6 cellular contexts compared by ENCODE assay signal in the genomic region with DNA sequence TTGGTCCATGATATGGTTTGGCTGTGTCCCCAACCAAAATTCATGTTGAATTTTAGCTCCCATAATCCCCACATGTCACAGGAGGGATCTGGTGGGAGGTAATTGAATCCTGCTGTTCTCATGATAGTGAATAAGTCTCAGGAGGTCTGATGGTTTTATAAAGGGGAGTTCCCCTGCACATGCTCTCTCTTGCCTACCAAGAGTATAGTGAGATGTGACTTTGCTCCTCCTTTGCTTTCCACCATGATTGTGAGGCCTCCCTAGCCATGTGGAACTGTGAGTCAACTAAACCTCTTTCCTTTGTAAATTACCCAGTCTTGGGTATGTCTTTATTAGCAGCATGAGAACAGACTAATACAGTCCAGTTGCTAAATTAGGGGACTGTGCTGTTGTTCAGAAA.
DNase-seq lines count a peak whose midpoint lies in the region; ATAC-seq, FAIRE-seq and TF ChIP-seq lines count a peak whose summit lies in the region.
"Not testable (repeated sequence)": the region's sequence is repeated elsewhere in the genome, so short reads cannot be mapped to it uniquely, and the experiment has no call there.

No MANE protein-coding gene starts in this region.

- not testable (repeated sequence) for H3K27me3 Mint-ChIP-seq in activated CD4-positive, alpha-beta T cell treated with anti-CD3 and anti-CD28 coated beads for 36 hours; activated T-helper 17 cell treated with anti-CD3 and anti-CD28 coated beads, Interleukin-2, amount 50 U/mL, for 72 hours

- CTCF ChIA-PET in activated CD4-positive, alpha-beta T cell treated with anti-CD3 and anti-CD28 coated beads for 36 hours (lab: Charles Lee) = interaction anchor here (0.9 to 1.0 kb wide), 2 partner anchors 96 to 113 kb away, joined by 3 read pairs; no protein-coding TSS in a partner anchor

- H3K4me3 Mint-ChIP-seq in activated CD4-positive, alpha-beta T cell treated with anti-CD3 and anti-CD28 coated beads for 36 hours; activated T-helper 17 cell treated with anti-CD3 and anti-CD28 coated beads, Interleukin-2, amount 50 U/mL, for 72 hours; stimulated activated effector memory CD8-positive, alpha-beta T cell treated with anti-CD3 and anti-CD28 coated beads, Interleukin-12 subunit alpha, Interleukin-12 subunit beta, amount 100 ng/mL, for 72 hours: not testable (repeated sequence)

- peaks cover 12% of the 10 kb centered on the region for H3K4me1 ChIP-seq in testis

- H3K27ac Mint-ChIP-seq in activated CD4-positive, alpha-beta T cell treated with anti-CD3 and anti-CD28 coated beads for 36 hours; activated T-helper 17 cell treated with anti-CD3 and anti-CD28 coated beads, Interleukin-2, amount 50 U/mL, for 72 hours; stimulated activated effector memory CD8-positive, alpha-beta T cell treated with anti-CD3 and anti-CD28 coated beads, Interleukin-12 subunit alpha, Interleukin-12 subunit beta, amount 100 ng/mL, for 72 hours: not testable (repeated sequence)

- TF ChIP-seq POLR2A in GM12892 (IDR thresholded peaks at IDR 0.05; ENCODE audit: low read depth, low read length); testis (IDR thresholded peaks at IDR 0.05): not testable (repeated sequence)

- not testable (repeated sequence) for H3K36me3 ChIP-seq in testis (ENCODE audit: low read depth, missing control alignments)

- ATAC-seq in activated CD4-positive, alpha-beta T cell treated with anti-CD3 and anti-CD28 coated beads for 36 hours = peak; percentile 55
- peak; percentile 77 for ATAC-seq in activated T-helper 17 cell treated with anti-CD3 and anti-CD28 coated beads, Interleukin-2, amount 50 U/mL, for 72 hours (replicated peaks)
- ATAC-seq in stimulated activated effector memory CD8-positive, alpha-beta T cell treated with anti-CD3 and anti-CD28 coated beads, Interleukin-12 subunit alpha, Interleukin-12 subunit beta, amount 100 ng/mL, for 72 hours = peak; percentile 42
- ATAC-seq in stimulated activated naive CD8-positive, alpha-beta T cell treated with anti-CD3 and anti-CD28 coated beads, Interleukin-15, Interleukin-2, amounts not matched to agents 100 U/mL and 50 U/mL, for 24 hours = peak; percentile 58

- H3K4me1 Mint-ChIP-seq in activated CD4-positive, alpha-beta T cell treated with anti-CD3 and anti-CD28 coated beads for 36 hours; activated T-helper 17 cell treated with anti-CD3 and anti-CD28 coated beads, Interleukin-2, amount 50 U/mL, for 72 hours; stimulated activated effector memory CD8-positive, alpha-beta T cell treated with anti-CD3 and anti-CD28 coated beads, Interleukin-12 subunit alpha, Interleukin-12 subunit beta, amount 100 ng/mL, for 72 hours: not testable (repeated sequence)

- FAIRE-seq in GM12892 (lab: Jason Lieb, UNC) = peak; percentile 33

- not testable (repeated sequence) for H3K9me3 Mint-ChIP-seq in activated CD4-positive, alpha-beta T cell treated with anti-CD3 and anti-CD28 coated beads for 36 hours (ENCODE audit: low read depth); activated T-helper 17 cell treated with anti-CD3 and anti-CD28 coated beads, Interleukin-2, amount 50 U/mL, for 72 hours; stimulated activated effector memory CD8-positive, alpha-beta T cell treated with anti-CD3 and anti-CD28 coated beads, Interleukin-12 subunit alpha, Interleukin-12 subunit beta, amount 100 ng/mL, for 72 hours

- not testable (repeated sequence) for H3K4me3 ChIP-seq in testis

- not testable (repeated sequence) for H3K27me3 ChIP-seq in testis

- not testable (repeated sequence) for H3K36me3 Mint-ChIP-seq in activated CD4-positive, alpha-beta T cell treated with anti-CD3 and anti-CD28 coated beads for 36 hours (ENCODE audit: low read depth); activated T-helper 17 cell treated with anti-CD3 and anti-CD28 coated beads, Interleukin-2, amount 50 U/mL, for 72 hours (ENCODE audit: low read depth); stimulated activated effector memory CD8-positive, alpha-beta T cell treated with anti-CD3 and anti-CD28 coated beads, Interleukin-12 subunit alpha, Interleukin-12 subunit beta, amount 100 ng/mL, for 72 hours

- TF ChIP-seq CTCF in testis (IDR thresholded peaks at IDR 0.05) = not testable (repeated sequence)

- DNase-seq in GM12892 (ENCODE audit: insufficient read length); activated CD4-positive, alpha-beta T cell treated with anti-CD3 and anti-CD28 coated beads for 36 hours; stimulated activated effector memory CD8-positive, alpha-beta T cell treated with anti-CD3 and anti-CD28 coated beads, Interleukin-12 subunit alpha, Interleukin-12 subunit beta, amount 100 ng/mL, for 72 hours (ENCODE audit: low spot score in 2 of 2); stimulated activated naive CD8-positive, alpha-beta T cell treated with anti-CD3 and anti-CD28 coated beads, Interleukin-15, Interleukin-2, amounts not matched to agents 100 U/mL and 50 U/mL, for 24 hours: not testable (repeated sequence)
- DNase-seq in testis = peak; percentile 1

- not testable (repeated sequence) for H3K27ac ChIP-seq in testis

- H3K9me3 ChIP-seq in testis = not testable (repeated sequence)

- intact Hi-C loops in activated CD4-positive, alpha-beta T cell treated with anti-CD3 and anti-CD28 coated beads for 36 hours (cut with DNase I, micrococcal nuclease) = not testable (repeated sequence)
- intact Hi-C loops in testis (cut with DNase I; ENCODE audit: low total_unique reads) = loop anchor here (10.0 kb wide), 1 partner anchor 102 kb away; a partner anchor contains a TSS

- POLR2A ChIA-PET in activated CD4-positive, alpha-beta T cell treated with anti-CD3 and anti-CD28 coated beads for 36 hours (lab: Charles Lee) = not testable (repeated sequence)
